Comparison of ENCODE assay signal across 8 cellular contexts in genomic region chr6:116253188-116253504, GRCh38. TPM values are rescaled to one million over a fixed set of nuclear protein-coding genes. Genes with fewer than 3 reads are reported as not detected.
A peak's percentile ranks its signal among the peaks of the same experiment; 100 is the strongest.
DNase-seq lines count a peak whose midpoint lies in the region; ATAC-seq and TF ChIP-seq lines count a peak whose summit lies in the region.

No MANE protein-coding gene starts in this region.

- peak overlapping the region; percentile 95 for H3K27ac ChIP-seq in CD8-positive, alpha-beta memory T cell (ENCODE audit: low read depth, low read length)
- H3K27ac ChIP-seq in Panc1 (ENCODE audit: low read length) = peak overlapping the region; percentile 99

- in situ Hi-C loops in Panc1 (cut with HindIII; ENCODE audit: low pct_unique_long_range_greater_than_20kb, low sequenced_read_pairs) = no loop called here

- H3K9me3 Mint-ChIP-seq in CD8-positive, alpha-beta memory T cell = no peaks in the 10 kb centered on the region

- no peak overlapping the region for H3K27ac Mint-ChIP-seq in CD8-positive, alpha-beta memory T cell

- H3K27me3 Mint-ChIP-seq in CD8-positive, alpha-beta memory T cell = peaks cover 0 to 2% of the 10 kb centered on the region in 2 donors

- DNase-seq in CD8-positive, alpha-beta memory T cell = no peak
- DNase-seq in Panc1 (ENCODE audit: low read depth, low spot score) = no peak
- DNase-seq in fibroblast of villous mesenchyme (ENCODE audit: low read depth) = no peak
- DNase-seq in retinal pigment epithelial cell (ENCODE audit: low read depth) = no peak
- no peak for DNase-seq in HEK293T (ENCODE audit: extremely low spot score)
- no peak for DNase-seq in glomerular visceral epithelial cell (ENCODE audit: extremely low spot score)
- no peak for DNase-seq in SKM-1 treated with dmso at 0.1 percent for 144 hours (lab: John Stamatoyannopoulos, UW; ENCODE audit: unreplicated experiment)

- no peaks in the 10 kb centered on the region for H3K9me3 ChIP-seq in CD8-positive, alpha-beta memory T cell (ENCODE audit: low read length)
- H3K9me3 ChIP-seq in Panc1 (ENCODE audit: control insufficient read depth, insufficient read depth, low read depth, low read length) = no peaks in the 10 kb centered on the region

- ATAC-seq in Panc1 (peak; percentile 1; the same call in 1 of the 2 replicates), GM19324 (IDR thresholded peaks at IDR 0.05; ENCODE audit: low FRiP score, unreplicated experiment) (no peak)

- H3K4me1 Mint-ChIP-seq in CD8-positive, alpha-beta memory T cell = peaks cover 12 to 35% (median 14%) of the 10 kb centered on the region in 3 donors

- POLR2A ChIA-PET in CD8-positive, alpha-beta memory T cell (lab: Charles Lee) = interaction anchor here (0.9 to 3.1 kb wide), 3 partner anchors 27 to 153 kb away, joined by 4 to 39 read pairs (median 5); partner anchors contain the start of genes NT5DC1 and TSPYL1
- POLR2A ChIA-PET in Panc1 (lab: Charles Lee) (no interaction called here), HEK293T (lab: Yijun Ruan, JAX) (interaction anchor here (1.1 to 3.7 kb wide), 6 partner anchors 11 to 319 kb away, joined by 3 to 18 read pairs (median 5); partner anchors contain the start of gene TSPYL1)

- H3K36me3 Mint-ChIP-seq in CD8-positive, alpha-beta memory T cell = peaks cover 0 to 2% (median 1%) of the 10 kb centered on the region in 3 donors

- TF ChIP-seq CTCF in Panc1 (IDR thresholded peaks at IDR 0.05) = no peak
- no peak for TF ChIP-seq CTCF in fibroblast of villous mesenchyme (IDR thresholded peaks at IDR 0.05; ENCODE audit: insufficient read depth, low read depth, low read length)
- no peak for TF ChIP-seq CTCF in retinal pigment epithelial cell (conservative IDR thresholded peaks at IDR 0.05; ENCODE audit: low read depth, low read length)

- H3K27me3 ChIP-seq in CD8-positive, alpha-beta memory T cell (ENCODE audit: insufficient read depth, low read length, poor library complexity, severe bottlenecking) = no peaks in the 10 kb centered on the region
- H3K27me3 ChIP-seq in Panc1 (ENCODE audit: control insufficient read depth, insufficient read depth, low read length) = no peaks in the 10 kb centered on the region

- no peak overlapping the region for H3K4me3 Mint-ChIP-seq in CD8-positive, alpha-beta memory T cell

- H3K4me3 ChIP-seq in CD8-positive, alpha-beta memory T cell (ENCODE audit: low read length) = peak overlapping the region; percentile 87
- peak overlapping the region; percentile 96 to 97 for H3K4me3 ChIP-seq in Panc1 (ENCODE audit: low read depth in 2 of 2, low read length in 2 of 2)
- H3K4me3 ChIP-seq in fibroblast of villous mesenchyme (ENCODE audit: low read depth, low read length) = peak overlapping the region; percentile 75
- peak overlapping the region; percentile 93 for H3K4me3 ChIP-seq in retinal pigment epithelial cell (ENCODE audit: low read length)

- no peaks in the 10 kb centered on the region for H3K36me3 ChIP-seq in CD8-positive, alpha-beta memory T cell (ENCODE audit: insufficient read depth, low read length)
- H3K36me3 ChIP-seq in Panc1 (ENCODE audit: control insufficient read depth, insufficient read depth, low read length) = no peaks in the 10 kb centered on the region; the same call in 1 of the 2 replicates

- no TSS peak for BruUV-seq in Panc1 (replicated peaks; lab: Mats Ljungman, UMichigan)

- intact Hi-C loops in Panc1 (cut with micrococcal nuclease; ENCODE audit: unreplicated experiment) = no loop called here

- peaks cover 41% of the 10 kb centered on the region for H3K4me1 ChIP-seq in CD8-positive, alpha-beta memory T cell (ENCODE audit: insufficient read depth, low read length)
- peaks cover 32% of the 10 kb centered on the region for H3K4me1 ChIP-seq in Panc1 (ENCODE audit: control insufficient read depth, insufficient read depth, low read length)

- CTCF ChIA-PET in CD8-positive, alpha-beta memory T cell (lab: Charles Lee) = interaction anchor here (1.0 to 3.4 kb wide), 5 partner anchors 8 to 30 kb away, joined by 3 to 14 read pairs (median 4); partner anchors contain the start of gene TSPYL1
- CTCF ChIA-PET in Panc1 (lab: Charles Lee) (no interaction called here), HEK293T (lab: Yijun Ruan, JAX) (interaction anchor here (1.3 to 1.4 kb wide), 2 partner anchors 16 to 308 kb away, joined by 3 to 5 read pairs; no protein-coding TSS in a partner anchor)

TF ChIP-seq in HEK293T, 16 proteins besides CTCF, POLR2A, EP300 and RAD21:
- TF ChIP-seq ZNF384 (IDR thresholded peaks at IDR 0.05) (no peak), SUZ12 (IDR thresholded peaks at IDR 0.05) (no peak), LEF1 (IDR thresholded peaks at IDR 0.05; ENCODE audit: borderline replicate concordance) (no peak), TARDBP (IDR thresholded peaks at IDR 0.05) (no peak), ARNT (IDR thresholded peaks at IDR 0.05) (no peak)

RNA-seq across cellular contexts. Expression of gene TSPYL4, which starts 0.7 kb away (rescaled TPM):
- total RNA-seq in CD8-positive, alpha-beta memory T cell = 10 to 100 TPM; 19.3 to 19.9 TPM
- 9.4 TPM for polyA plus RNA-seq in CD8-positive, alpha-beta memory T cell
- 7.6 TPM for total RNA-seq in Panc1 (2021; ENCODE audit: unreplicated experiment)
- 3.7 TPM for polyA plus RNA-seq in Panc1 (2012; ENCODE audit: insufficient read length)
- total RNA-seq in fibroblast of villous mesenchyme = 16.4 and 18.0 TPM in 2 replicates

RNA-seq across cellular contexts. Expression of gene TSPYL1, which starts 26.6 kb away (rescaled TPM):
- 10 to 100 TPM; 56.6 to 57.4 TPM for total RNA-seq in CD8-positive, alpha-beta memory T cell
- polyA plus RNA-seq in CD8-positive, alpha-beta memory T cell = 50.5 TPM
- 103 TPM for total RNA-seq in Panc1 (2021; ENCODE audit: unreplicated experiment)
- polyA plus RNA-seq in Panc1 (2012; ENCODE audit: insufficient read length) = 56.1 TPM
- total RNA-seq in fibroblast of villous mesenchyme = 76.3 and 114 TPM in 2 replicates
